In genomic region chr4:108622828-108623227, GRCh38 we compare ENCODE assay signal across 12 cellular contexts. TPM values are rescaled to one million over a fixed set of nuclear protein-coding genes. Genes with fewer than 3 reads are reported as not detected.
DNase-seq lines count a peak whose midpoint lies in the region; ATAC-seq and TF ChIP-seq lines count a peak whose summit lies in the region.
"Had no signal": no experiment of that assay in that cellular context is flagged by ENCODE, and none has a peak within 500 bp of the region (broad histone marks: within the 10 kb centered on the region; RNA-seq: fewer than 3 reads in every experiment).

No MANE protein-coding gene starts in this region.

- H3K36me3 ChIP-seq in BE2C = peaks cover 70% of the 10 kb centered on the region
- peaks cover 64% of the 10 kb centered on the region for H3K36me3 ChIP-seq in GM23248 (ENCODE audit: low read depth)

- peak overlapping the region; percentile 87 for H3K4me3 Mint-ChIP-seq in activated CD8-positive, alpha-beta T cell treated with anti-CD3 and anti-CD28 coated beads, Interleukin-2, amount 10 ng/mL, durations not matched to agents 7 days and 5 days
- peak overlapping the region; percentile 17 for H3K4me3 Mint-ChIP-seq in memory B cell
- H3K4me3 Mint-ChIP-seq: dendritic cell treated with granulocyte-macrophage colony-stimulating factor and Interleukin-4, amounts not matched to agents 40 ng/mL and 50 ng/mL, for 4 days had no signal

- H3F3A ChIP-seq in GM23248 (ENCODE audit: insufficient read depth) = peaks cover 44% of the 10 kb centered on the region

- H3K4me3 ChIP-seq in BE2C (ENCODE audit: low read depth, low read length) (peak overlapping the region; percentile 100; the same call in 1 of the 2 replicates), GM23248 (peak overlapping the region; percentile 95)

- no peaks in the 10 kb centered on the region for H3K9me3 Mint-ChIP-seq in activated CD8-positive, alpha-beta T cell treated with anti-CD3 and anti-CD28 coated beads, Interleukin-2, amount 10 ng/mL, durations not matched to agents 7 days and 5 days (ENCODE audit: insufficient read depth)
- no peaks in the 10 kb centered on the region for H3K9me3 Mint-ChIP-seq in memory B cell
- H3K9me3 Mint-ChIP-seq: dendritic cell treated with granulocyte-macrophage colony-stimulating factor and Interleukin-4, amounts not matched to agents 40 ng/mL and 50 ng/mL, for 4 days had no signal

- peak overlapping the region; percentile 96 for H3K4me2 ChIP-seq in GM23248 (ENCODE audit: unreplicated experiment)

- no peak overlapping the region for H2AFZ ChIP-seq in GM23248

- peaks cover 48% of the 10 kb centered on the region for H3K4me1 Mint-ChIP-seq in activated CD8-positive, alpha-beta T cell treated with anti-CD3 and anti-CD28 coated beads, Interleukin-2, amount 10 ng/mL, durations not matched to agents 7 days and 5 days (ENCODE audit: low read depth)
- peaks cover 26% of the 10 kb centered on the region for H3K4me1 Mint-ChIP-seq in memory B cell

- H3K27me3 Mint-ChIP-seq in activated CD8-positive, alpha-beta T cell treated with anti-CD3 and anti-CD28 coated beads, Interleukin-2, amount 10 ng/mL, durations not matched to agents 7 days and 5 days (ENCODE audit: low read depth) = no peaks in the 10 kb centered on the region
- no peaks in the 10 kb centered on the region for H3K27me3 Mint-ChIP-seq in memory B cell
- H3K27me3 Mint-ChIP-seq: dendritic cell treated with granulocyte-macrophage colony-stimulating factor and Interleukin-4, amounts not matched to agents 40 ng/mL and 50 ng/mL, for 4 days had no signal

- H3K9ac ChIP-seq in GM23248 = peak overlapping the region; percentile 98

- H3K27ac Mint-ChIP-seq in activated CD8-positive, alpha-beta T cell treated with anti-CD3 and anti-CD28 coated beads, Interleukin-2, amount 10 ng/mL, durations not matched to agents 7 days and 5 days = peak overlapping the region; percentile 2
- peak overlapping the region; percentile 90 for H3K27ac Mint-ChIP-seq in memory B cell
- H3K27ac Mint-ChIP-seq: dendritic cell treated with granulocyte-macrophage colony-stimulating factor and Interleukin-4, amounts not matched to agents 40 ng/mL and 50 ng/mL, for 4 days had no signal

- H3K4me1 ChIP-seq in BE2C (no peaks in the 10 kb centered on the region), GM23248 (ENCODE audit: insufficient read depth) (peaks cover 46% of the 10 kb centered on the region)

- peaks cover 62% of the 10 kb centered on the region for H3K36me3 Mint-ChIP-seq in activated CD8-positive, alpha-beta T cell treated with anti-CD3 and anti-CD28 coated beads, Interleukin-2, amount 10 ng/mL, durations not matched to agents 7 days and 5 days (ENCODE audit: low read depth)
- peaks cover 32% of the 10 kb centered on the region for H3K36me3 Mint-ChIP-seq in memory B cell

- CTCF ChIA-PET in activated CD8-positive, alpha-beta T cell treated with anti-CD3 and anti-CD28 coated beads, Interleukin-2, amount 10 ng/mL, durations not matched to agents 7 days and 5 days (lab: Charles Lee) = no interaction called here

- no peak for TF ChIP-seq CTCF in BE2C (IDR thresholded peaks at IDR 0.05; ENCODE audit: low read depth, low read length)

- no peak for ATAC-seq in activated CD8-positive, alpha-beta T cell treated with anti-CD3 and anti-CD28 coated beads, Interleukin-2, amount 10 ng/mL, durations not matched to agents 7 days and 5 days
- ATAC-seq in memory B cell (ENCODE audit: low read depth) (no peak), HG03571 (IDR thresholded peaks at IDR 0.05; ENCODE audit: unreplicated experiment) (no peak)

- no peaks in the 10 kb centered on the region; the same call in 1 of the 2 replicates for H4K20me1 ChIP-seq in GM23248 (ENCODE audit: insufficient read depth)

- WGBS in GM23248 (ENCODE audit: low coverage in 1 of 2, low lambda C conversion rate in 2 of 2, missing lambda C conversion rate in 2 of 2), 2 experiments = 73 to 78% methylated on average over 5 of the region's 5 CpGs

- H3K27me3 ChIP-seq in BE2C (no peaks in the 10 kb centered on the region), GM23248 (replicated peaks; ENCODE audit: insufficient read depth) (no peaks in the 10 kb centered on the region)

- DNase-seq in BE2C (no peak), GM23248 (no peak), memory B cell (ENCODE audit: low spot score in 2 of 2) (no peak), SW 1271 (lab: John Stamatoyannopoulos, UW) (no peak), hypothalamus (lab: John Stamatoyannopoulos, UW) (no peak), amygdala (lab: John Stamatoyannopoulos, UW) (no peak)
- DNase-seq in activated CD8-positive, alpha-beta T cell treated with anti-CD3 and anti-CD28 coated beads, Interleukin-2, amount 10 ng/mL, durations not matched to agents 7 days and 5 days = no peak
- DNase-seq: KG1; NCI-H226; stimulated activated CD4-positive, alpha-beta T cell treated with anti-CD3 and anti-CD28 coated beads, Interleukin-15, amount 100 ng/mL, for 24 hours had no signal

- H3K9me3 ChIP-seq in BE2C (no peaks in the 10 kb centered on the region), GM23248 (ENCODE audit: low read depth) (no peaks in the 10 kb centered on the region)

- no peaks in the 10 kb centered on the region for H3K9me2 ChIP-seq in GM23248 (ENCODE audit: insufficient read depth)

- no peak overlapping the region for H3K27ac ChIP-seq in GM23248

- H3K79me2 ChIP-seq in GM23248 (ENCODE audit: insufficient read depth) = peaks cover 73% of the 10 kb centered on the region

- in situ Hi-C loops in GM23248 (cut with MboI) = no loop called here

- POLR2A ChIA-PET in activated CD8-positive, alpha-beta T cell treated with anti-CD3 and anti-CD28 coated beads, Interleukin-2, amount 10 ng/mL, durations not matched to agents 7 days and 5 days (lab: Charles Lee) = interaction anchor here (2.4 kb wide), 1 partner anchor 27 kb away, joined by 8 read pairs; the partner anchor contains the start of gene OSTC

RNA-seq across cellular contexts. Expression of gene RPL34, which starts 2.5 kb away (rescaled TPM):
- polyA plus RNA-seq in BE2C (2012; ENCODE audit: insufficient read depth, insufficient read length, low read depth) = 580 TPM
- total RNA-seq in GM23248 (2014; rRNA removed; shearing (Covaris generic)) = 588 and 647 TPM in 2 replicates
- polyA plus RNA-seq in GM23248 (2016; fragmentation: Nextera tagmentation; extraction: Ambion mirVana) = 911 and 935 TPM in 2 replicates
- total RNA-seq in activated CD8-positive, alpha-beta T cell treated with anti-CD3 and anti-CD28 coated beads, Interleukin-2, amount 10 ng/mL, durations not matched to agents 7 days and 5 days = 1,000 to 10,000 TPM; 1,024 to 1,097 TPM

RNA-seq across cellular contexts. Expression of gene OSTC, which starts 27.6 kb away (rescaled TPM):
- 125 TPM for polyA plus RNA-seq in BE2C (2012; ENCODE audit: insufficient read depth, insufficient read length, low read depth)
- total RNA-seq in GM23248 (2014; rRNA removed; shearing (Covaris generic)) = 319 and 372 TPM in 2 replicates
- 630 and 637 TPM in 2 replicates for polyA plus RNA-seq in GM23248 (2016; fragmentation: Nextera tagmentation; extraction: Ambion mirVana)
- 10 to 100 TPM; 72.1 to 81.6 TPM for total RNA-seq in activated CD8-positive, alpha-beta T cell treated with anti-CD3 and anti-CD28 coated beads, Interleukin-2, amount 10 ng/mL, durations not matched to agents 7 days and 5 days
